In the genomic region with DNA sequence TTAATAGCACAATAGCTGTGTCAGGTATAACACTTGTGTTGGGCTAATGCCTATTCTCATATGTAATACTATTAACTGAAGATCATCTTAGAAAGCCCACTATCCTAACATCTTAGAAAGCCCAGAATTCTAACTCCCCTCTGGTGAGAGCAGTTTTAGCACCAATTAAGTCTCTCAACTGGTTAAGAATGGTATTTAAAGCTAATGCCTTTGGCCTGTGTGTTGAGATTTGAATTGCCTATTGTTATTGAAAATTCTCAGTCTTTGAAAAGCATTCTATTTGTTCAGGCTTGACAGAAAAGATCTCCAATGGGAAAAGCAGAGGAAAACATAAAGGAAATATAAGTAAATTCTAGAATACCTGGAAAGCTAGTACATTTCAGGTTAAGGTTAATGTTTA, we compare ENCODE assay signal across 18 cellular contexts.
A peak's percentile ranks its signal among the peaks of the same experiment; 100 is the strongest.
DNase-seq lines count a peak whose midpoint lies in the region; ATAC-seq and TF ChIP-seq lines count a peak whose summit lies in the region.
"Had no signal": no experiment of that assay in that cellular context is flagged by ENCODE, and none has a peak within 500 bp of the region (broad histone marks: within the 10 kb centered on the region; RNA-seq: fewer than 3 reads in every experiment).

No MANE protein-coding gene starts in this region.

- no peaks in the 10 kb centered on the region for H3K36me3 ChIP-seq in CD4-positive, alpha-beta memory T cell (ENCODE audit: insufficient read depth, low read length)
- H3K36me3 ChIP-seq in iPS-20b (ENCODE audit: insufficient read depth, low read depth, low read length) = no peaks in the 10 kb centered on the region
- H3K36me3 ChIP-seq in gastrocnemius medialis = no peaks in the 10 kb centered on the region
- no peaks in the 10 kb centered on the region for H3K36me3 ChIP-seq in naive thymus-derived CD4-positive, alpha-beta T cell (ENCODE audit: control insufficient read depth in 2 of 3, insufficient read depth in 3 of 3, low read length in 3 of 3)
- H3K36me3 ChIP-seq: neutrophil had no signal

- H3K27me3 ChIP-seq in CD4-positive, alpha-beta memory T cell (ENCODE audit: insufficient read depth, low read length) = no peaks in the 10 kb centered on the region
- H3K27me3 ChIP-seq in iPS-20b (ENCODE audit: insufficient read depth, low read length) = peaks cover 25% of the 10 kb centered on the region
- H3K27me3 ChIP-seq in gastrocnemius medialis = no peaks in the 10 kb centered on the region
- H3K27me3 ChIP-seq in naive thymus-derived CD4-positive, alpha-beta T cell (ENCODE audit: control insufficient read depth in 2 of 2, insufficient read depth in 2 of 2, low read length in 2 of 2) = no peaks in the 10 kb centered on the region
- H3K27me3 ChIP-seq: neutrophil had no signal

- no peak overlapping the region for H3K4me3 ChIP-seq in CD4-positive, alpha-beta memory T cell (ENCODE audit: low read length in 2 of 2)
- H3K4me3 ChIP-seq in iPS-20b (ENCODE audit: low read length) (peak overlapping the region; percentile 18; the same call in 1 of the 2 replicates), gastrocnemius medialis (no peak overlapping the region)
- H3K4me3 ChIP-seq in naive thymus-derived CD4-positive, alpha-beta T cell (ENCODE audit: low read length) = no peak overlapping the region
- H3K4me3 ChIP-seq: K562, lung had no signal

- peak overlapping the region in 4 of 7 donors; percentile 12 to 85 (median 22) for H3K27ac Mint-ChIP-seq in CD4-positive, alpha-beta memory T cell
- H3K27ac Mint-ChIP-seq in naive thymus-derived CD4-positive, alpha-beta T cell = peak overlapping the region in 2 of 9 donors; percentile 3 to 43
- no peak overlapping the region for H3K27ac Mint-ChIP-seq in nephron progenitor cell
- H3K27ac Mint-ChIP-seq: activated naive CD4-positive, alpha-beta T cell treated with anti-CD3 and anti-CD28 coated beads, Interleukin-2, amount 50 U/mL, for 72 hours had no signal

- no peak for TF ChIP-seq POLR2A in gastrocnemius medialis (IDR thresholded peaks at IDR 0.05)

- ATAC-seq in gastrocnemius medialis = no peak
- no peak for ATAC-seq in naive thymus-derived CD4-positive, alpha-beta T cell
- no peak for ATAC-seq in HG02973 (IDR thresholded peaks at IDR 0.05; ENCODE audit: unreplicated experiment)
- ATAC-seq: activated naive CD4-positive, alpha-beta T cell treated with anti-CD3 and anti-CD28 coated beads, Interleukin-2, amount 50 U/mL, for 72 hours; K562 had no signal

- peaks cover 36 to 85% (median 54%) of the 10 kb centered on the region in 4 donors for H3K4me1 Mint-ChIP-seq in CD4-positive, alpha-beta memory T cell
- peaks cover 3 to 50% (median 25%) of the 10 kb centered on the region in 7 donors for H3K4me1 Mint-ChIP-seq in naive thymus-derived CD4-positive, alpha-beta T cell
- H3K4me1 Mint-ChIP-seq in nephron progenitor cell = peaks cover 6% of the 10 kb centered on the region

- peaks cover 28% of the 10 kb centered on the region for H3K4me1 ChIP-seq in CD4-positive, alpha-beta memory T cell (ENCODE audit: insufficient read depth, low read length)
- H3K4me1 ChIP-seq in iPS-20b (ENCODE audit: insufficient read depth, low read length) (peaks cover 14% of the 10 kb centered on the region), gastrocnemius medialis (peaks cover 0 to 6% of the 10 kb centered on the region in 2 donors)
- H3K4me1 ChIP-seq in naive thymus-derived CD4-positive, alpha-beta T cell (ENCODE audit: control insufficient read depth in 2 of 2, insufficient read depth in 2 of 2, low read length in 2 of 2) = no peaks in the 10 kb centered on the region

- H3K9ac ChIP-seq in iPS-20b (ENCODE audit: low read depth, low read length) = no peak overlapping the region

- no peaks in the 10 kb centered on the region for H3K27me3 Mint-ChIP-seq in CD4-positive, alpha-beta memory T cell
- no peaks in the 10 kb centered on the region for H3K27me3 Mint-ChIP-seq in naive thymus-derived CD4-positive, alpha-beta T cell
- H3K27me3 Mint-ChIP-seq in nephron progenitor cell (ENCODE audit: low read depth, poor library complexity) = no peaks in the 10 kb centered on the region

- in situ Hi-C loops in gastrocnemius medialis (cut with MboI; ENCODE audit: low sequenced_read_pairs in 4 of 4) = no loop called here

- H3K4me3 Mint-ChIP-seq in CD4-positive, alpha-beta memory T cell = no peak overlapping the region
- no peak overlapping the region for H3K4me3 Mint-ChIP-seq in naive thymus-derived CD4-positive, alpha-beta T cell
- no peak overlapping the region for H3K4me3 Mint-ChIP-seq in nephron progenitor cell

- H3K9me3 Mint-ChIP-seq in CD4-positive, alpha-beta memory T cell = no peaks in the 10 kb centered on the region
- peaks cover 0 to 1% (median 0%) of the 10 kb centered on the region in 11 donors for H3K9me3 Mint-ChIP-seq in naive thymus-derived CD4-positive, alpha-beta T cell
- no peaks in the 10 kb centered on the region for H3K9me3 Mint-ChIP-seq in nephron progenitor cell
- H3K9me3 Mint-ChIP-seq: activated naive CD4-positive, alpha-beta T cell treated with anti-CD3 and anti-CD28 coated beads, Interleukin-2, amount 50 U/mL, for 72 hours had no signal

- H3K36me3 Mint-ChIP-seq in CD4-positive, alpha-beta memory T cell = peaks cover 20 to 46% of the 10 kb centered on the region in 2 donors
- peaks cover 0 to 40% (median 13%) of the 10 kb centered on the region in 5 donors for H3K36me3 Mint-ChIP-seq in naive thymus-derived CD4-positive, alpha-beta T cell
- no peaks in the 10 kb centered on the region for H3K36me3 Mint-ChIP-seq in nephron progenitor cell (ENCODE audit: low read depth)
- H3K36me3 Mint-ChIP-seq: activated naive CD4-positive, alpha-beta T cell treated with anti-CD3 and anti-CD28 coated beads, Interleukin-2, amount 50 U/mL, for 72 hours had no signal

- no peaks in the 10 kb centered on the region for H3K9me3 ChIP-seq in CD4-positive, alpha-beta memory T cell (ENCODE audit: control insufficient read depth in 1 of 2, low read length in 2 of 2)
- H3K9me3 ChIP-seq in iPS-20b (ENCODE audit: insufficient read depth, low read depth, low read length) (no peaks in the 10 kb centered on the region), gastrocnemius medialis (no peaks in the 10 kb centered on the region)
- H3K9me3 ChIP-seq in naive thymus-derived CD4-positive, alpha-beta T cell (ENCODE audit: control insufficient read depth in 2 of 3, low read length in 3 of 3) = no peaks in the 10 kb centered on the region
- H3K9me3 ChIP-seq: neutrophil had no signal

- no peak overlapping the region for H3K27ac ChIP-seq in CD4-positive, alpha-beta memory T cell (ENCODE audit: low read depth, low read length)
- H3K27ac ChIP-seq in iPS-20b (ENCODE audit: low read length) = no peak overlapping the region
- H3K27ac ChIP-seq in gastrocnemius medialis = peak overlapping the region; percentile 34 to 68 (median 45)
- H3K27ac ChIP-seq in naive thymus-derived CD4-positive, alpha-beta T cell (ENCODE audit: low read depth, low read length) = no peak overlapping the region
- H3K27ac ChIP-seq: neutrophil had no signal

- DNase-seq in CD4-positive, alpha-beta memory T cell = no peak
- DNase-seq in NCI-H2227 treated with DMSO at 0.1 percent for 48 hours (lab: John Stamatoyannopoulos, UW) = peak; percentile 68
- no peak for DNase-seq in gastrocnemius medialis
- DNase-seq in NCI-H526 treated with DMSO at 0.1 percent for 48 hours (lab: John Stamatoyannopoulos, UW) = no peak
- no peak for DNase-seq in naive thymus-derived CD4-positive, alpha-beta T cell
- no peak for DNase-seq in nephron progenitor cell
- DNase-seq: activated CD8-positive, alpha-beta memory T cell treated with anti-CD3 and anti-CD28 coated beads, Interleukin-2, amount 50 U/mL, for 48 hours; Calu3; NCI-H1092; NCI-H2171; SHP77; stimulated activated CD4-positive, alpha-beta T cell treated with anti-CD3 and anti-CD28 coated beads, Interleukin-4, amount 100 ng/mL, for 4 hours had no signal

- POLR2A ChIA-PET in CD4-positive, alpha-beta memory T cell (lab: Charles Lee; ENCODE audit: partially characterized antibody) = interaction anchor here (0.8 to 1.4 kb wide), 3 partner anchors 13 to 223 kb away, joined by 3 to 4 read pairs (median 3); no protein-coding TSS in a partner anchor
- POLR2A ChIA-PET in naive thymus-derived CD4-positive, alpha-beta T cell (lab: Charles Lee) = no interaction called here

- TF ChIP-seq CTCF in gastrocnemius medialis (IDR thresholded peaks at IDR 0.05 in 4 of 5, conservative IDR thresholded peaks at IDR 0.05 in 1 of 5) = no peak
- no peak for TF ChIP-seq CTCF in nephron progenitor cell (IDR thresholded peaks at IDR 0.05)

- CTCF ChIA-PET in CD4-positive, alpha-beta memory T cell (lab: Charles Lee; ENCODE audit: partially characterized antibody) = interaction anchor here (0.7 to 1.1 kb wide), 2 partner anchors 9 to 40 kb away, joined by 3 to 5 read pairs; no protein-coding TSS in a partner anchor
- CTCF ChIA-PET in naive thymus-derived CD4-positive, alpha-beta T cell (lab: Charles Lee) = interaction anchor here (0.6 kb wide), 1 partner anchor 221 kb away, joined by 4 read pairs; no protein-coding TSS in a partner anchor

- intact Hi-C loops in CD4-positive, alpha-beta memory T cell (cut with micrococcal nuclease) = no loop called here
- intact Hi-C loops in gastrocnemius medialis (cut with DNase I; ENCODE audit: low total_unique reads) = no loop called here
- intact Hi-C loops in naive thymus-derived CD4-positive, alpha-beta T cell (cut with micrococcal nuclease) = no loop called here

Comparison
In these comparisons a context has a peak if more than half of its experiments do, and no peak if none do; other contexts are left out.
1. H3K27ac ChIP-seq: peak in gastrocnemius medialis (4 of 4); none in CD4-positive, alpha-beta memory T cell (single experiment), iPS-20b (single experiment) and naive thymus-derived CD4-positive, alpha-beta T cell (single experiment).